Comparison of ENCODE assay signal across 1 cellular context in the genomic region with DNA sequence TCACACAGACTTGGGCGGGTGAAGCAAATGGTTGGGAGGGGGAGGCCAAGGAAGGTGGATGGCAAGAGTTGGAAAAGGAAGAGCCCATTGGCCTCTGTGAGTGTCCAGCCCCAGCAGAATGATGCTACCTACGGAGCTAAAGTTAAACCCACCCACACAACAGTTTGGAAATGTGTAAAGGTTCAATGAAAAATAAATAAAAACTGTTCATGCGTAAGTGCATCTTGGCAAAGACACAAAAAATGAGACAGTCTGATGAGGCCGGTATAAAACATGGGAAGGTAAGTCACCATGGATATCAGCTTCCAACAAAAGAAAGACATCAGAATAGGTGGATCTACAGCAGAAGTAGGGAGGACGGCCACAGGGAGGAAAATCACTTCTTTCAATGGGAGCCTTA.
TF ChIP-seq lines count a peak whose summit lies in the region.

No MANE protein-coding gene starts in this region.

TF ChIP-seq in GM23338, 12 proteins besides CTCF, POLR2A, EP300 and RAD21:
- TF ChIP-seq, protein P1, sequence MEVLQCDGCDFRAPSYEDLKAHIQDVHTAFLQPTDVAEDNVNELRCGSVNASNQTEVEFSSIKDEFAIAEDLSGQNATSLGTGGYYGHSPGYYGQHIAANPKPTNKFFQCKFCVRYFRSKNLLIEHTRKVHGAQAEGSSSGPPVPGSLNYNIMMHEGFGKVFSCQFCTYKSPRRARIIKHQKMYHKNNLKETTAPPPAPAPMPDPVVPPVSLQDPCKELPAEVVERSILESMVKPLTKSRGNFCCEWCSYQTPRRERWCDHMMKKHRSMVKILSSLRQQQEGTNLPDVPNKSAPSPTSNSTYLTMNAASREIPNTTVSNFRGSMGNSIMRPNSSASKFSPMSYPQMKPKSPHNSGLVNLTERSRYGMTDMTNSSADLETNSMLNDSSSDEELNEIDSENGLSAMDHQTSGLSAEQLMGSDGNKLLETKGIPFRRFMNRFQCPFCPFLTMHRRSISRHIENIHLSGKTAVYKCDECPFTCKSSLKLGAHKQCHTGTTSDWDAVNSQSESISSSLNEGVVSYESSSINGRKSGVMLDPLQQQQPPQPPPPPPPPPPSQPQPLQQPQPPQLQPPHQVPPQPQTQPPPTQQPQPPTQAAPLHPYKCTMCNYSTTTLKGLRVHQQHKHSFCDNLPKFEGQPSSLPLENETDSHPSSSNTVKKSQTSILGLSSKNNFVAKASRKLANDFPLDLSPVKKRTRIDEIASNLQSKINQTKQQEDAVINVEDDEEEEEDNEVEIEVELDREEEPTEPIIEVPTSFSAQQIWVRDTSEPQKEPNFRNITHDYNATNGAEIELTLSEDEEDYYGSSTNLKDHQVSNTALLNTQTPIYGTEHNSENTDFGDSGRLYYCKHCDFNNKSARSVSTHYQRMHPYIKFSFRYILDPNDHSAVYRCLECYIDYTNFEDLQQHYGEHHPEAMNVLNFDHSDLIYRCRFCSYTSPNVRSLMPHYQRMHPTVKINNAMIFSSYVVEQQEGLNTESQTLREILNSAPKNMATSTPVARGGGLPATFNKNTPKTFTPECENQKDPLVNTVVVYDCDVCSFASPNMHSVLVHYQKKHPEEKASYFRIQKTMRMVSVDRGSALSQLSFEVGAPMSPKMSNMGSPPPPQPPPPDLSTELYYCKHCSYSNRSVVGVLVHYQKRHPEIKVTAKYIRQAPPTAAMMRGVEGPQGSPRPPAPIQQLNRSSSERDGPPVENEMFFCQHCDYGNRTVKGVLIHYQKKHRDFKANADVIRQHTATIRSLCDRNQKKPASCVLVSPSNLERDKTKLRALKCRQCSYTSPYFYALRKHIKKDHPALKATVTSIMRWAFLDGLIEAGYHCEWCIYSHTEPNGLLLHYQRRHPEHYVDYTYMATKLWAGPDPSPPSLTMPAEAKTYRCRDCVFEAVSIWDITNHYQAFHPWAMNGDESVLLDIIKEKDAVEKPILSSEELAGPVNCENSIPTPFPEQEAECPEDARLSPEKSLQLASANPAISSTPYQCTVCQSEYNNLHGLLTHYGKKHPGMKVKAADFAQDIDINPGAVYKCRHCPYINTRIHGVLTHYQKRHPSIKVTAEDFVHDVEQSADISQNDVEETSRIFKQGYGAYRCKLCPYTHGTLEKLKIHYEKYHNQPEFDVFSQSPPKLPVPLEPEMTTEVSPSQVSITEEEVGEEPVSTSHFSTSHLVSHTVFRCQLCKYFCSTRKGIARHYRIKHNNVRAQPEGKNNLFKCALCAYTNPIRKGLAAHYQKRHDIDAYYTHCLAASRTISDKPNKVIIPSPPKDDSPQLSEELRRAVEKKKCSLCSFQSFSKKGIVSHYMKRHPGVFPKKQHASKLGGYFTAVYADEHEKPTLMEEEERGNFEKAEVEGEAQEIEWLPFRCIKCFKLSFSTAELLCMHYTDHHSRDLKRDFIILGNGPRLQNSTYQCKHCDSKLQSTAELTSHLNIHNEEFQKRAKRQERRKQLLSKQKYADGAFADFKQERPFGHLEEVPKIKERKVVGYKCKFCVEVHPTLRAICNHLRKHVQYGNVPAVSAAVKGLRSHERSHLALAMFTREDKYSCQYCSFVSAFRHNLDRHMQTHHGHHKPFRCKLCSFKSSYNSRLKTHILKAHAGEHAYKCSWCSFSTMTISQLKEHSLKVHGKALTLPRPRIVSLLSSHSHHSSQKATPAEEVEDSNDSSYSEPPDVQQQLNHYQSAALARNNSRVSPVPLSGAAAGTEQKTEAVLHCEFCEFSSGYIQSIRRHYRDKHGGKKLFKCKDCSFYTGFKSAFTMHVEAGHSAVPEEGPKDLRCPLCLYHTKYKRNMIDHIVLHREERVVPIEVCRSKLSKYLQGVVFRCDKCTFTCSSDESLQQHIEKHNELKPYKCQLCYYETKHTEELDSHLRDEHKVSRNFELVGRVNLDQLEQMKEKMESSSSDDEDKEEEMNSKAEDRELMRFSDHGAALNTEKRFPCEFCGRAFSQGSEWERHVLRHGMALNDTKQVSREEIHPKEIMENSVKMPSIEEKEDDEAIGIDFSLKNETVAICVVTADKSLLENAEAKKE (CRISPR knock-in tag; IDR thresholded peaks at IDR 0.05) = no peak
- TF ChIP-seq JUNB (IDR thresholded peaks at IDR 0.05; ENCODE audit: unreplicated experiment) (no peak), ZNF114 (CRISPR knock-in tag; IDR thresholded peaks at IDR 0.05) (no peak), POLR2AphosphoS5 (IDR thresholded peaks at IDR 0.05; ENCODE audit: low read depth) (no peak), EZH2 (IDR thresholded peaks at IDR 0.05; ENCODE audit: low read depth, unreplicated experiment) (no peak), NANOG (IDR thresholded peaks at IDR 0.05; ENCODE audit: borderline replicate concordance) (no peak), CREB1 (CRISPR knock-in tag; IDR thresholded peaks at IDR 0.05; ENCODE audit: low read depth) (no peak), STAT1 (IDR thresholded peaks at IDR 0.05; ENCODE audit: unreplicated experiment) (no peak)
- TF ChIP-seq, protein P2, sequence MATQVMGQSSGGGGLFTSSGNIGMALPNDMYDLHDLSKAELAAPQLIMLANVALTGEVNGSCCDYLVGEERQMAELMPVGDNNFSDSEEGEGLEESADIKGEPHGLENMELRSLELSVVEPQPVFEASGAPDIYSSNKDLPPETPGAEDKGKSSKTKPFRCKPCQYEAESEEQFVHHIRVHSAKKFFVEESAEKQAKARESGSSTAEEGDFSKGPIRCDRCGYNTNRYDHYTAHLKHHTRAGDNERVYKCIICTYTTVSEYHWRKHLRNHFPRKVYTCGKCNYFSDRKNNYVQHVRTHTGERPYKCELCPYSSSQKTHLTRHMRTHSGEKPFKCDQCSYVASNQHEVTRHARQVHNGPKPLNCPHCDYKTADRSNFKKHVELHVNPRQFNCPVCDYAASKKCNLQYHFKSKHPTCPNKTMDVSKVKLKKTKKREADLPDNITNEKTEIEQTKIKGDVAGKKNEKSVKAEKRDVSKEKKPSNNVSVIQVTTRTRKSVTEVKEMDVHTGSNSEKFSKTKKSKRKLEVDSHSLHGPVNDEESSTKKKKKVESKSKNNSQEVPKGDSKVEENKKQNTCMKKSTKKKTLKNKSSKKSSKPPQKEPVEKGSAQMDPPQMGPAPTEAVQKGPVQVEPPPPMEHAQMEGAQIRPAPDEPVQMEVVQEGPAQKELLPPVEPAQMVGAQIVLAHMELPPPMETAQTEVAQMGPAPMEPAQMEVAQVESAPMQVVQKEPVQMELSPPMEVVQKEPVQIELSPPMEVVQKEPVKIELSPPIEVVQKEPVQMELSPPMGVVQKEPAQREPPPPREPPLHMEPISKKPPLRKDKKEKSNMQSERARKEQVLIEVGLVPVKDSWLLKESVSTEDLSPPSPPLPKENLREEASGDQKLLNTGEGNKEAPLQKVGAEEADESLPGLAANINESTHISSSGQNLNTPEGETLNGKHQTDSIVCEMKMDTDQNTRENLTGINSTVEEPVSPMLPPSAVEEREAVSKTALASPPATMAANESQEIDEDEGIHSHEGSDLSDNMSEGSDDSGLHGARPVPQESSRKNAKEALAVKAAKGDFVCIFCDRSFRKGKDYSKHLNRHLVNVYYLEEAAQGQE (IDR thresholded peaks at IDR 0.05; ENCODE audit: unreplicated experiment) = no peak
- TF ChIP-seq, protein P3, sequence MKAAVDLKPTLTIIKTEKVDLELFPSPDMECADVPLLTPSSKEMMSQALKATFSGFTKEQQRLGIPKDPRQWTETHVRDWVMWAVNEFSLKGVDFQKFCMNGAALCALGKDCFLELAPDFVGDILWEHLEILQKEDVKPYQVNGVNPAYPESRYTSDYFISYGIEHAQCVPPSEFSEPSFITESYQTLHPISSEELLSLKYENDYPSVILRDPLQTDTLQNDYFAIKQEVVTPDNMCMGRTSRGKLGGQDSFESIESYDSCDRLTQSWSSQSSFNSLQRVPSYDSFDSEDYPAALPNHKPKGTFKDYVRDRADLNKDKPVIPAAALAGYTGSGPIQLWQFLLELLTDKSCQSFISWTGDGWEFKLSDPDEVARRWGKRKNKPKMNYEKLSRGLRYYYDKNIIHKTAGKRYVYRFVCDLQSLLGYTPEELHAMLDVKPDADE (IDR thresholded peaks at IDR 0.05) = no peak
